8 cellular contexts compared by ENCODE assay signal in the genomic region with DNA sequence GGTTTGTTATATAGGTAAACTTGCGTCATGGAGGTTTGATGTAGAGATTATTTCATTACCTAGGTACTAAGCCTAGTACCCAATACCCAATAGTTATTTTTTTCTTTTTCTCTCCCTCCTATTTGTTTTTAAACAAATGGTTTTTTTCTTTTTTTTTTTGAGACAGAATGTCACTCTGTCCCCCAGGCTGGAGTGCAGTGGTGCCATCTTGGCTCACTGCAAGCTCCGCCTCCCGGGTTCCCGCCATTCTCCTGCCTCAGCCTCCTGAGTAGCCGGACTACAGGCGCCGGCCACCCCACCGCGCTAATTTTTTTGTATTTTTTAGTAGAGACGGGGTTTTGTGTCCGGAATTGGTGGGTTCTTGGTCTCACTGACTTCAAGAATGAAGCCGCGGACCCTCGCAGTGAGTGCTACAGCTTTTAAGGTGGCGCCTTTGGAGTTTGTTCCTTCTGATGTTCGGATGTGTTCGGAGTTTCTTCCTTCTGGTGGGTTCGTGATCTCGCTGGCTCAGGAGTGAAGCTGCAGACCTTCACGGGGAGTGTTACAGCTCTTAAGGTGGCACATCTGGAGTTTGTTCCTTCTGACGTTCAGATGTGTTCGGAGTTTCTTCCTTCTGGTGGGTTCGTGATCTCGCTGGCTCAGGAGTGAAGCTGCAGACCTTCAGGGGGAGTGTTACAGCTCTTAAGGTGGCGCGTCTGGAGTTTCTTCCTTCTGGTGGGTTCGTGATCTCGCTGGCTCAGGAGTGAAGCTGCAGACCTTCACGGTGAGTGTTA.
DNase-seq lines count a peak whose midpoint lies in the region; ATAC-seq and TF ChIP-seq lines count a peak whose summit lies in the region.
"Not testable (repeated sequence)": the region's sequence is repeated elsewhere in the genome, so short reads cannot be mapped to it uniquely, and the experiment has no call there.

No MANE protein-coding gene starts in this region.

- H3K79me2 ChIP-seq in ACC112 (ENCODE audit: control insufficient read depth, insufficient read depth, low read length, unreplicated experiment), result not testable (repeated sequence)

- H3K9me3 Mint-ChIP-seq in activated T-helper 2 cell treated with anti-CD3 and anti-CD28 coated beads, Interferon-gamma antibody, Interleukin-2, Interleukin-4, amounts not matched to agents 10 μg/mL and 5 μg/mL and 100 μg/mL, durations not matched to agents 14 hours and 24 hours and 36 hours, result not testable (repeated sequence)

- ATAC-seq in GM18519 (IDR thresholded peaks at IDR 0.05; ENCODE audit: low FRiP score, unreplicated experiment) (peak; percentile 56), GM21526 (IDR thresholded peaks at IDR 0.05; ENCODE audit: low FRiP score, unreplicated experiment) (peak; percentile 73), HG03139 (IDR thresholded peaks at IDR 0.05; ENCODE audit: unreplicated experiment) (peak; percentile 51), SK-N-SH treated with all-trans-retinoic acid at 6 μM for 48 hours (peak; percentile 87)

- not testable (repeated sequence) for H3K36me3 ChIP-seq in ACC112 (ENCODE audit: insufficient read depth, low read length)

- intact Hi-C loops in activated T-helper 2 cell treated with anti-CD3 and anti-CD28 coated beads, Interferon-gamma antibody, Interleukin-2, Interleukin-4, amounts not matched to agents 10 μg/mL and 5 μg/mL and 100 μg/mL, durations not matched to agents 14 hours and 24 hours and 36 hours (cut with micrococcal nuclease), result not testable (repeated sequence)

- not testable (repeated sequence) for H3K27ac ChIP-seq in ACC112 (ENCODE audit: low read depth, low read length)
- H3K27ac ChIP-seq in skin epidermis, result peak overlapping the region in 5 of 21 experiments; percentile 9 to 50 (median 34)

- H3K27me3 Mint-ChIP-seq in activated T-helper 2 cell treated with anti-CD3 and anti-CD28 coated beads, Interferon-gamma antibody, Interleukin-2, Interleukin-4, amounts not matched to agents 10 μg/mL and 5 μg/mL and 100 μg/mL, durations not matched to agents 14 hours and 24 hours and 36 hours (ENCODE audit: low read depth), result not testable (repeated sequence)

- peaks cover 11% of the 10 kb centered on the region for H3K36me3 Mint-ChIP-seq in activated T-helper 2 cell treated with anti-CD3 and anti-CD28 coated beads, Interferon-gamma antibody, Interleukin-2, Interleukin-4, amounts not matched to agents 10 μg/mL and 5 μg/mL and 100 μg/mL, durations not matched to agents 14 hours and 24 hours and 36 hours (ENCODE audit: low read depth)

- H3K4me3 ChIP-seq in ACC112 (ENCODE audit: low read depth, low read length) (peak overlapping the region; percentile 47; the same call in 1 of the 2 replicates), fibroblast of villous mesenchyme (ENCODE audit: low read depth, low read length) (peak overlapping the region; percentile 59), skin epidermis (peak overlapping the region; percentile 6 to 35 (median 18))

- H3K4me1 ChIP-seq in ACC112 (ENCODE audit: control insufficient read depth, insufficient read depth, low read length, unreplicated experiment), result not testable (repeated sequence)

- not testable (repeated sequence) for H3K4me1 Mint-ChIP-seq in activated T-helper 2 cell treated with anti-CD3 and anti-CD28 coated beads, Interferon-gamma antibody, Interleukin-2, Interleukin-4, amounts not matched to agents 10 μg/mL and 5 μg/mL and 100 μg/mL, durations not matched to agents 14 hours and 24 hours and 36 hours (ENCODE audit: low read depth)

- peaks cover 11% of the 10 kb centered on the region; the same call in 1 of the 2 replicates for H3K27me3 ChIP-seq in ACC112 (ENCODE audit: insufficient read depth, low read length)

- not testable (repeated sequence) for H2AFZ ChIP-seq in ACC112 (ENCODE audit: low read length, unreplicated experiment)

- H3K4me3 Mint-ChIP-seq in activated T-helper 2 cell treated with anti-CD3 and anti-CD28 coated beads, Interferon-gamma antibody, Interleukin-2, Interleukin-4, amounts not matched to agents 10 μg/mL and 5 μg/mL and 100 μg/mL, durations not matched to agents 14 hours and 24 hours and 36 hours (ENCODE audit: low read depth), result peak overlapping the region; percentile 90

- DNase-seq in activated T-helper 2 cell treated with anti-CD3 and anti-CD28 coated beads, Interferon-gamma antibody, Interleukin-2, Interleukin-4, amounts not matched to agents 10 μg/mL and 5 μg/mL and 100 μg/mL, durations not matched to agents 14 hours and 24 hours and 36 hours (ENCODE audit: low spot score), result not testable (repeated sequence)
- DNase-seq in fibroblast of villous mesenchyme (ENCODE audit: low read depth), result peak; percentile 2

- H3K27ac Mint-ChIP-seq in activated T-helper 2 cell treated with anti-CD3 and anti-CD28 coated beads, Interferon-gamma antibody, Interleukin-2, Interleukin-4, amounts not matched to agents 10 μg/mL and 5 μg/mL and 100 μg/mL, durations not matched to agents 14 hours and 24 hours and 36 hours, result peak overlapping the region; percentile 87

- TF ChIP-seq CTCF in fibroblast of villous mesenchyme (IDR thresholded peaks at IDR 0.05; ENCODE audit: insufficient read depth, low read depth, low read length), result not testable (repeated sequence)
